Comparison of ENCODE assay signal across 8 cellular contexts in the genomic region with DNA sequence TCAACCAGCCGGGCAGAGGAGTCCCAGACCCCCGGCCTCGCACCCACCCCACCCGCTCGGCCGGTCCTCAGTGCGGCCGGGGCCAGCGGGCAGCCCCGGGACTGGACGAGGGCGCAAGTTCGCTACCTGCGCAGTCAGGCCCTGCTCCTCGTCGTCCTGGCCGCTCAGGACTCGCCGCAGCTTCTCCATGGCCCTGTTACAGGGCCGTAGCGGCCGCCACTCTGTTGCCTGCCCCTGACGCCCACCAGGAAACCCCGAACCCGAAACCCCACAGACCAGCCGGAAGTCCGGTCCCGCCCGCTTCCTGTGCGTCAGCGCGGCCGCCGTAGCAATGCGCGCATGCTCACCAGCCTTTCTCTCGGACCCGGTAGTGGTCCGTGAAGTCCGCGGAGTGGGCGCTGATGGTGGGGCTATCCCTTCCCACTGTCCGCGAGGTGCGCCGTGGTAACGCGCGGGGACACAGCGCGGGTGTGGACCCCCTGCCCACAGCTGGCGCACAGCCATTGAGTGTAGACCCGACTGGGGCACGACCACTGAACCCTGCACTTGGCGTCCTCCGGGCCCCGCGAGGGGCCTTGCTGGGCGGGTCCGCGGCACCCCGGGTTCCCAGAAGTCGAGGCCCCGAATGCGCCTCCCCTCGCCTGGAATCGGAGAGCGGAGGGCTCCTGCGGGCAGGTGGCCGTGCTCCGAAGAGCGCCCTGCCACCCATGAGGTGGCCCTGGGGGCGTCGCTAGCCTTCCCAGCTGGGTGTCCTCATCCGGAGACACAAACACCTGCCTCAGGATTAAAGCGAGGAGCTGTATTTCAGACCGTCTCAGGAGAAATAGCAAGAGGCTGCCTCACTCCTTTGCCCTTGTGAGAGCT. TPM values are rescaled to one million over a fixed set of nuclear protein-coding genes. Genes with fewer than 3 reads are reported as not detected.
DNase-seq lines count a peak whose midpoint lies in the region; ATAC-seq and TF ChIP-seq lines count a peak whose summit lies in the region.

A gene (minus strand): TSS at position 253 of the 864 bp plus-strand sequence. CDS start 64 bp downstream, at position 189.

- H3K27ac ChIP-seq in CD4-positive, alpha-beta memory T cell (ENCODE audit: low read depth, low read length), result peak within 1 kb of the TSS; percentile 64

- peak within 1 kb of the TSS; percentile 26 to 93 for H3K4me3 ChIP-seq in CD4-positive, alpha-beta memory T cell (ENCODE audit: low read length in 2 of 2)

- peaks cover 9% of the 10 kb centered on the region in 2 donors for H3K36me3 Mint-ChIP-seq in CD4-positive, alpha-beta memory T cell
- H3K36me3 Mint-ChIP-seq in activated CD8-positive, alpha-beta memory T cell treated with anti-CD3 and anti-CD28 coated beads, Interleukin-2, amount 10 ng/mL, durations not matched to agents 7 days and 5 days, result no peaks in the 10 kb centered on the region
- peaks cover under 1% of the 10 kb centered on the region for H3K36me3 Mint-ChIP-seq in mesothelial cell of epicardium

- in situ Hi-C loops in endometrial microvascular endothelial cells (cut with HindIII; ENCODE audit: inconsistent ontology term, low pct_unique_long_range_greater_than_20kb, low sequenced_read_pairs), result no loop called here

- POLR2A ChIA-PET in CD4-positive, alpha-beta memory T cell (lab: Charles Lee; ENCODE audit: partially characterized antibody), result interaction anchor here (0.6 to 2.0 kb wide), 5 partner anchors 9 to 285 kb away, joined by 3 to 10 read pairs (median 3); a partner anchor contains a TSS

- peaks cover 50% of the 10 kb centered on the region for H3K4me1 ChIP-seq in CD4-positive, alpha-beta memory T cell (ENCODE audit: insufficient read depth, low read length)

- peaks cover 0 to 3% (median 0%) of the 10 kb centered on the region in 8 donors for H3K9me3 Mint-ChIP-seq in CD4-positive, alpha-beta memory T cell
- H3K9me3 Mint-ChIP-seq in activated CD8-positive, alpha-beta memory T cell treated with anti-CD3 and anti-CD28 coated beads, Interleukin-2, amount 10 ng/mL, durations not matched to agents 7 days and 5 days (ENCODE audit: low read depth), result no peaks in the 10 kb centered on the region
- peaks cover under 1% of the 10 kb centered on the region for H3K9me3 Mint-ChIP-seq in mesothelial cell of epicardium

- H3K27me3 ChIP-seq in CD4-positive, alpha-beta memory T cell (ENCODE audit: insufficient read depth, low read length), result no peaks in the 10 kb centered on the region

- H3K4me1 Mint-ChIP-seq in CD4-positive, alpha-beta memory T cell, result peaks cover 5 to 18% (median 11%) of the 10 kb centered on the region in 4 donors
- H3K4me1 Mint-ChIP-seq in activated CD8-positive, alpha-beta memory T cell treated with anti-CD3 and anti-CD28 coated beads, Interleukin-2, amount 10 ng/mL, durations not matched to agents 7 days and 5 days, result peaks cover 10% of the 10 kb centered on the region
- H3K4me1 Mint-ChIP-seq in mesothelial cell of epicardium, result peaks cover 20% of the 10 kb centered on the region

- no peaks in the 10 kb centered on the region for H3K9me3 ChIP-seq in CD4-positive, alpha-beta memory T cell (ENCODE audit: control insufficient read depth in 1 of 2, low read length in 2 of 2)

- CTCF ChIA-PET in CD4-positive, alpha-beta memory T cell (lab: Charles Lee; ENCODE audit: partially characterized antibody), result interaction anchor here (0.7 to 3.0 kb wide), 7 partner anchors 16 to 433 kb away, joined by 3 to 12 read pairs (median 3); no protein-coding TSS in a partner anchor
- CTCF ChIA-PET in activated CD8-positive, alpha-beta memory T cell treated with anti-CD3 and anti-CD28 coated beads, Interleukin-2, amount 10 ng/mL, durations not matched to agents 7 days and 5 days (lab: Charles Lee), result interaction anchor here (1.0 to 2.1 kb wide), 3 partner anchors 29 to 41 kb away, joined by 4 to 18 read pairs (median 6); no protein-coding TSS in a partner anchor

- H3K27ac Mint-ChIP-seq in CD4-positive, alpha-beta memory T cell, result peak within 1 kb of the TSS; percentile 66 to 94 (median 91)
- H3K27ac Mint-ChIP-seq in activated CD8-positive, alpha-beta memory T cell treated with anti-CD3 and anti-CD28 coated beads, Interleukin-2, amount 10 ng/mL, durations not matched to agents 7 days and 5 days, result peak within 1 kb of the TSS; percentile 90
- H3K27ac Mint-ChIP-seq in mesothelial cell of epicardium, result peak within 1 kb of the TSS; percentile 85

- DNase-seq in CD4-positive, alpha-beta memory T cell, result peak; percentile 48 to 70 (median 57)
- peak; percentile 73 for DNase-seq in NOMO-1 treated with DMSO at 0.1 percent for 48 hours (lab: John Stamatoyannopoulos, UW; ENCODE audit: unreplicated experiment)
- peak; percentile 91 for DNase-seq in activated CD8-positive, alpha-beta memory T cell treated with anti-CD3 and anti-CD28 coated beads, Interleukin-2, amount 10 ng/mL, durations not matched to agents 7 days and 5 days
- peak; percentile 59 to 83 for DNase-seq in mesothelial cell of epicardium (ENCODE audit: low spot score in 2 of 2, unreplicated experiment in 2 of 2)
- DNase-seq in stimulated activated CD8-positive, alpha-beta memory T cell treated with anti-CD3 and anti-CD28 coated beads, Interleukin-15, amount 100 ng/mL, for 4 hours (ENCODE audit: low read depth in 2 of 2), result peak; percentile 57 to 72

- intact Hi-C loops in CD4-positive, alpha-beta memory T cell (cut with micrococcal nuclease), result loop anchor here (1.0 to 5.0 kb wide), 3 partner anchors 41 to 284 kb away; a partner anchor contains a TSS

- no peaks in the 10 kb centered on the region for H3K36me3 ChIP-seq in CD4-positive, alpha-beta memory T cell (ENCODE audit: insufficient read depth, low read length)

- H3K4me3 Mint-ChIP-seq in CD4-positive, alpha-beta memory T cell, result peak within 1 kb of the TSS; percentile 88 to 94 (median 92)
- peak within 1 kb of the TSS; percentile 89 for H3K4me3 Mint-ChIP-seq in activated CD8-positive, alpha-beta memory T cell treated with anti-CD3 and anti-CD28 coated beads, Interleukin-2, amount 10 ng/mL, durations not matched to agents 7 days and 5 days
- H3K4me3 Mint-ChIP-seq in mesothelial cell of epicardium, result peak within 1 kb of the TSS; percentile 89

- ATAC-seq in GM19397 (IDR thresholded peaks at IDR 0.05; ENCODE audit: unreplicated experiment) (peak; percentile 94), HG03565 (IDR thresholded peaks at IDR 0.05; ENCODE audit: unreplicated experiment) (peak; percentile 90)
- ATAC-seq in activated CD8-positive, alpha-beta memory T cell treated with anti-CD3 and anti-CD28 coated beads, Interleukin-2, amount 10 ng/mL, durations not matched to agents 7 days and 5 days, result peak; percentile 81

- H3K27me3 Mint-ChIP-seq in CD4-positive, alpha-beta memory T cell, result no peaks in the 10 kb centered on the region
- H3K27me3 Mint-ChIP-seq in activated CD8-positive, alpha-beta memory T cell treated with anti-CD3 and anti-CD28 coated beads, Interleukin-2, amount 10 ng/mL, durations not matched to agents 7 days and 5 days, result peaks cover 13% of the 10 kb centered on the region
- H3K27me3 Mint-ChIP-seq in mesothelial cell of epicardium (ENCODE audit: low read depth), result no peaks in the 10 kb centered on the region

- TF ChIP-seq CTCF in mesothelial cell of epicardium (IDR thresholded peaks at IDR 0.05; ENCODE audit: unreplicated experiment), result no peak

RNA-seq across cellular contexts. Expression of the gene that starts here (rescaled TPM):
- total RNA-seq in CD4-positive, alpha-beta memory T cell, result 10 to 100 TPM; 37.5 to 40.3 TPM
- 10 to 100 TPM; 37.3 to 70.3 TPM for polyA plus RNA-seq in CD4-positive, alpha-beta memory T cell
- 10 to 100 TPM; 35.6 to 40.0 TPM for total RNA-seq in activated CD8-positive, alpha-beta memory T cell treated with anti-CD3 and anti-CD28 coated beads, Interleukin-2, amount 10 ng/mL, durations not matched to agents 7 days and 5 days
- total RNA-seq in endometrial microvascular endothelial cells (ENCODE audit: inconsistent ontology term), result 26.3 TPM
- 26.0 to 26.8 TPM (median 26.6 TPM) in 3 replicates for total RNA-seq in mesothelial cell of epicardium

Comparison
In these comparisons a context has a peak if more than half of its experiments do, and no peak if none do; other contexts are left out.
1. Peak in every context shown above with its lines: DNase-seq, ATAC-seq, H3K4me3 ChIP-seq and H3K27ac ChIP-seq.